In genomic region chr3:131036200-131036816, GRCh38 we compare ENCODE assay signal across 18 cellular contexts. TPM values are rescaled to one million over a fixed set of nuclear protein-coding genes. Genes with fewer than 3 reads are reported as not detected.
DNase-seq lines count a peak whose midpoint lies in the region; ATAC-seq and TF ChIP-seq lines count a peak whose summit lies in the region.
"Had no signal": no experiment of that assay in that cellular context is flagged by ENCODE, and none has a peak within 500 bp of the region (broad histone marks: within the 10 kb centered on the region; RNA-seq: fewer than 3 reads in every experiment).

No MANE protein-coding gene starts in this region.

- H4K20me1 ChIP-seq in GM23338 (replicated peaks; ENCODE audit: insufficient read depth), result no peaks in the 10 kb centered on the region

- no peak overlapping the region for H2BK15ac ChIP-seq in mesenchymal stem cell (ENCODE audit: low read depth, poor library complexity, severe bottlenecking)

- no peak overlapping the region for H2BK5ac ChIP-seq in mesenchymal stem cell (ENCODE audit: low read depth, low read length, poor library complexity, severe bottlenecking)

- no peak overlapping the region for H2BK12ac ChIP-seq in mesenchymal stem cell (ENCODE audit: low read length in 2 of 2)

- H3K4ac ChIP-seq in mesenchymal stem cell (ENCODE audit: low read depth in 1 of 2, low read length in 2 of 2), result no peak overlapping the region

- H3K36me3 ChIP-seq in MG63, result no peaks in the 10 kb centered on the region
- peaks cover 0 to 3% of the 10 kb centered on the region in 2 experiments for H3K36me3 ChIP-seq in mesenchymal stem cell (ENCODE audit: control insufficient read depth in 1 of 2, insufficient read depth in 2 of 2, low read depth in 1 of 2, low read length in 2 of 2)
- no peaks in the 10 kb centered on the region for H3K36me3 ChIP-seq in GM23338 (ENCODE audit: insufficient read depth)

- H3K79me1 ChIP-seq in mesenchymal stem cell (replicated peaks; ENCODE audit: low read length, poor library complexity, severe bottlenecking), result peaks cover 1% of the 10 kb centered on the region

- H3K79me2 ChIP-seq in GM23338 (replicated peaks; ENCODE audit: insufficient read depth), result no peaks in the 10 kb centered on the region

- no peak overlapping the region for H3K9ac ChIP-seq in mesenchymal stem cell (ENCODE audit: low read length)

- H3K4me3 ChIP-seq in AG10803 (ENCODE audit: low read length) (no peak overlapping the region), MG63 (no peak overlapping the region), choroid plexus epithelial cell (ENCODE audit: low read depth, low read length) (no peak overlapping the region), mesenchymal stem cell (ENCODE audit: insufficient read depth in 1 of 2, low read depth in 1 of 2, low read length in 2 of 2) (no peak overlapping the region), GM23338 (no peak overlapping the region)
- H3K4me3 ChIP-seq: psoas muscle had no signal

- no peak overlapping the region for H3K27ac Mint-ChIP-seq in GM23338
- H3K27ac Mint-ChIP-seq: activated naive CD8-positive, alpha-beta T cell treated with anti-CD3 and anti-CD28 coated beads, Interleukin-2, amount 50 U/mL, for 24 hours; activated T-cell treated with anti-CD3 and anti-CD28 coated beads, Interleukin-2, amount 50 U/mL, for 24 hours; B cell; immature natural killer cell had no signal

- no peak overlapping the region for H3K23ac ChIP-seq in mesenchymal stem cell (ENCODE audit: low read length in 2 of 2)

- peak; percentile 81 for DNase-seq in AG10803 (ENCODE audit: low read depth)
- peak; percentile 34 for DNase-seq in MG63
- DNase-seq in choroid plexus epithelial cell (ENCODE audit: low read depth), result peak; percentile 80
- DNase-seq in mesenchymal stem cell, result peak; percentile 13
- no peak for DNase-seq in HEK293T (ENCODE audit: extremely low spot score)
- no peak for DNase-seq in GM23338 (ENCODE audit: low spot score)
- no peak for DNase-seq in OCI-M1 (lab: John Stamatoyannopoulos, UW)
- no peak for DNase-seq in pons (ENCODE audit: low spot score)
- DNase-seq: activated CD4-positive, alpha-beta T cell treated with anti-CD3 and anti-CD28 coated beads for 48 hours; activated naive CD8-positive, alpha-beta T cell treated with anti-CD3 and anti-CD28 coated beads, Interleukin-2, amount 50 U/mL, for 24 hours; activated T-cell treated with anti-CD3 and anti-CD28 coated beads, Interleukin-2, amount 50 U/mL, for 24 hours; immature natural killer cell; KG1; NCI-H1436; NCI-H510A treated with DMSO at 0.1 percent for 48 hours; psoas muscle; T-helper 2 cell had no signal

- no peaks in the 10 kb centered on the region for H3K4me1 ChIP-seq in mesenchymal stem cell (ENCODE audit: control insufficient read depth, insufficient read depth, low read depth, low read length)
- peaks cover under 1% of the 10 kb centered on the region; the same call in 1 of the 2 replicates for H3K4me1 ChIP-seq in GM23338 (ENCODE audit: insufficient read depth)
- H3K4me1 ChIP-seq: psoas muscle had no signal

- no peak overlapping the region for H4K8ac ChIP-seq in mesenchymal stem cell (ENCODE audit: low read length)

- no peak overlapping the region for H4K91ac ChIP-seq in mesenchymal stem cell (ENCODE audit: low read length)

- no peak overlapping the region for H3K14ac ChIP-seq in mesenchymal stem cell (ENCODE audit: low read length in 2 of 2)

- no peaks in the 10 kb centered on the region for H3F3A ChIP-seq in GM23338 (replicated peaks; ENCODE audit: low read depth)

- H3K4me3 Mint-ChIP-seq in GM23338, result no peak overlapping the region
- H3K4me3 Mint-ChIP-seq: activated naive CD8-positive, alpha-beta T cell treated with anti-CD3 and anti-CD28 coated beads, Interleukin-2, amount 50 U/mL, for 24 hours; activated T-cell treated with anti-CD3 and anti-CD28 coated beads, Interleukin-2, amount 50 U/mL, for 24 hours; B cell; immature natural killer cell had no signal

- WGBS in mesenchymal stem cell, result 78% methylated on average over 1 of the region's 1 CpG

- H3K36me3 Mint-ChIP-seq in GM23338 (ENCODE audit: low read depth), result peaks cover under 1% of the 10 kb centered on the region; the same call in 1 of the 3 replicates

- no peak overlapping the region for H3K27ac ChIP-seq in mesenchymal stem cell (ENCODE audit: low read length, poor library complexity, severe bottlenecking)
- H3K27ac ChIP-seq in GM23338 (ENCODE audit: low read depth), result no peak overlapping the region
- H3K27ac ChIP-seq: psoas muscle had no signal

- POLR2A ChIA-PET in HEK293T (lab: Yijun Ruan, JAX), result interaction anchor here (0.6 to 1.2 kb wide), 2 partner anchors 142 to 345 kb away, joined by 3 read pairs; partner anchors contain the start of genes ATP2C1 and NUDT16

- H3K4me1 Mint-ChIP-seq in GM23338, result peaks cover 13% of the 10 kb centered on the region; the same call in 2 of the 3 replicates
- H3K4me1 Mint-ChIP-seq: B cell had no signal

- H2AK5ac ChIP-seq in mesenchymal stem cell (ENCODE audit: low read length, severe bottlenecking), result no peak overlapping the region

- TF ChIP-seq CTCF in AG10803 (conservative IDR thresholded peaks at IDR 0.05; ENCODE audit: low read length) (no peak), choroid plexus epithelial cell (conservative IDR thresholded peaks at IDR 0.05; ENCODE audit: low read depth, low read length) (no peak), GM23338 (conservative IDR thresholded peaks at IDR 0.05; ENCODE audit: low read depth in 2 of 2) (no peak)

- H3K9me3 Mint-ChIP-seq in GM23338, result peaks cover under 1% of the 10 kb centered on the region; the same call in 1 of the 3 replicates
- H3K9me3 Mint-ChIP-seq: activated naive CD8-positive, alpha-beta T cell treated with anti-CD3 and anti-CD28 coated beads, Interleukin-2, amount 50 U/mL, for 24 hours; activated T-cell treated with anti-CD3 and anti-CD28 coated beads, Interleukin-2, amount 50 U/mL, for 24 hours had no signal

- no peak overlapping the region for H3K18ac ChIP-seq in mesenchymal stem cell (ENCODE audit: low read depth in 1 of 2, low read length in 2 of 2)

- CTCF ChIA-PET in HEK293T (lab: Yijun Ruan, JAX), result no interaction called here

- no peak overlapping the region for H2AFZ ChIP-seq in mesenchymal stem cell (ENCODE audit: low read depth, low read length)
- no peak overlapping the region for H2AFZ ChIP-seq in GM23338

- H3K27me3 Mint-ChIP-seq in GM23338 (ENCODE audit: insufficient read depth, low read depth, poor library complexity), result no peaks in the 10 kb centered on the region
- H3K27me3 Mint-ChIP-seq: activated naive CD8-positive, alpha-beta T cell treated with anti-CD3 and anti-CD28 coated beads, Interleukin-2, amount 50 U/mL, for 24 hours; activated T-cell treated with anti-CD3 and anti-CD28 coated beads, Interleukin-2, amount 50 U/mL, for 24 hours had no signal

- H3K27me3 ChIP-seq in MG63 (no peaks in the 10 kb centered on the region), mesenchymal stem cell (ENCODE audit: control insufficient read depth in 1 of 2, insufficient read depth in 1 of 2, low read length in 2 of 2) (no peaks in the 10 kb centered on the region), GM23338 (ENCODE audit: insufficient read depth) (no peaks in the 10 kb centered on the region)

- H3K4me2 ChIP-seq in mesenchymal stem cell (ENCODE audit: low read length, poor library complexity, severe bottlenecking), result no peak overlapping the region
- no peak overlapping the region for H3K4me2 ChIP-seq in GM23338

- H2BK120ac ChIP-seq in mesenchymal stem cell (ENCODE audit: low read depth, low read length), result no peak overlapping the region

- no peaks in the 10 kb centered on the region for H3K9me3 ChIP-seq in MG63
- H3K9me3 ChIP-seq in mesenchymal stem cell (ENCODE audit: control insufficient read depth, low read length), result no peaks in the 10 kb centered on the region
- H3K9me3 ChIP-seq: psoas muscle had no signal

- ATAC-seq in GM23338, result no peak
- ATAC-seq: activated naive CD8-positive, alpha-beta T cell treated with anti-CD3 and anti-CD28 coated beads, Interleukin-2, amount 50 U/mL, for 24 hours; psoas muscle had no signal

- H3K9me2 ChIP-seq in GM23338 (ENCODE audit: insufficient read depth), result no peaks in the 10 kb centered on the region

TF ChIP-seq in HEK293T, 16 proteins besides CTCF, POLR2A, EP300 and RAD21 (continues in another document):
- no peak for TF ChIP-seq BHLHE40 (IDR thresholded peaks at IDR 0.05; ENCODE audit: borderline replicate concordance)
- no peak for TF ChIP-seq SUZ12 (IDR thresholded peaks at IDR 0.05)
- no peak for TF ChIP-seq LEF1 (IDR thresholded peaks at IDR 0.05; ENCODE audit: borderline replicate concordance)
- TF ChIP-seq PKNOX1 (IDR thresholded peaks at IDR 0.05), result no peak

RNA-seq across cellular contexts. Expression of gene NEK11, which starts 9.6 kb away (rescaled TPM):
- total RNA-seq in MG63 (2014; rRNA removed; shearing (Covaris generic); ENCODE audit: low replicate concordance), result 10.1 and 10.5 TPM in 2 replicates
- 2.4 TPM for polyA plus RNA-seq in mesenchymal stem cell (2013, experiment 1 of 2)
- 3.2 TPM for polyA plus RNA-seq in mesenchymal stem cell (2013, experiment 2 of 2)
- 0.80 and 3.7 TPM in 2 replicates for total RNA-seq in GM23338 (2014; rRNA removed; shearing (Covaris generic))
- polyA plus RNA-seq in GM23338 (2016; fragmentation: Nextera tagmentation; extraction: Ambion mirVana), result 1.1 TPM in 2 replicates

RNA-seq across cellular contexts. Expression of gene ASTE1, which starts 9.7 kb away (rescaled TPM):
- 6.6 and 7.2 TPM in 2 replicates for total RNA-seq in MG63 (2014; rRNA removed; shearing (Covaris generic); ENCODE audit: low replicate concordance)
- polyA plus RNA-seq in mesenchymal stem cell (2013, experiment 1 of 2), result 3.8 TPM
- polyA plus RNA-seq in mesenchymal stem cell (2013, experiment 2 of 2), result 4.2 TPM
- total RNA-seq in GM23338 (2014; rRNA removed; shearing (Covaris generic)), result 4.8 and 8.9 TPM in 2 replicates
- polyA plus RNA-seq in GM23338 (2016; fragmentation: Nextera tagmentation; extraction: Ambion mirVana), result 3.9 and 4.9 TPM in 2 replicates

Comparison
In these comparisons a context has a peak if more than half of its experiments do, and no peak if none do; other contexts are left out.
1. DNase-seq: peak in AG10803 (single experiment), MG63 (single experiment), choroid plexus epithelial cell (single experiment) and mesenchymal stem cell (single experiment); none in HEK293T (single experiment), GM23338 (single experiment), OCI-M1 (single experiment) and pons (single experiment).